15 cellular contexts compared by ENCODE assay signal in genomic region chr20:39886650-39887190, GRCh38.
DNase-seq lines count a peak whose midpoint lies in the region; ATAC-seq and TF ChIP-seq lines count a peak whose summit lies in the region.
"Had no signal": no experiment of that assay in that cellular context is flagged by ENCODE, and none has a peak within 500 bp of the region (broad histone marks: within the 10 kb centered on the region; RNA-seq: fewer than 3 reads in every experiment).

No MANE protein-coding gene starts in this region.

- DNase-seq in GM23338 (ENCODE audit: low spot score) (no peak), ascending aorta (ENCODE audit: low spot score in 2 of 2) (peak; percentile 9 to 71), lower lobe of right lung (no peak), suprapubic skin (ENCODE audit: low spot score in 2 of 2) (no peak), NCI-H146 (lab: John Stamatoyannopoulos, UW) (no peak)
- DNase-seq: DMS79 treated with DMSO at 0.1 percent for 48 hours; naive thymus-derived CD8-positive, alpha-beta T cell; NCI-H2081; NCI-H774; stimulated activated naive CD4-positive, alpha-beta T cell treated with Interleukin-2 at 50 U/mL for 16 hours had no signal

- H3K27me3 Mint-ChIP-seq in GM23338 (ENCODE audit: insufficient read depth, low read depth, poor library complexity), result no peaks in the 10 kb centered on the region

- WGBS in suprapubic skin, result 63% methylated on average over 3 of the region's 3 CpGs

- no peaks in the 10 kb centered on the region for H3F3A ChIP-seq in GM23338 (replicated peaks; ENCODE audit: low read depth)

- peaks cover 7% of the 10 kb centered on the region; the same call in 2 of the 3 replicates for H3K36me3 Mint-ChIP-seq in GM23338 (ENCODE audit: low read depth)
- H3K36me3 Mint-ChIP-seq: naive thymus-derived CD8-positive, alpha-beta T cell had no signal

- H4K20me1 ChIP-seq in GM23338 (replicated peaks; ENCODE audit: insufficient read depth), result no peaks in the 10 kb centered on the region; the same call in 1 of the 2 replicates

- no peak for TF ChIP-seq POLR2A in suprapubic skin (IDR thresholded peaks at IDR 0.05)

- H3K4me3 ChIP-seq in GM23338 (no peak overlapping the region), ascending aorta (no peak overlapping the region), lower lobe of right lung (no peak overlapping the region), suprapubic skin (no peak overlapping the region)

- peaks cover 0 to 3% of the 10 kb centered on the region in 2 donors for H3K9me3 ChIP-seq in ascending aorta
- H3K9me3 ChIP-seq in lower lobe of right lung, result no peaks in the 10 kb centered on the region
- H3K9me3 ChIP-seq in suprapubic skin, result no peaks in the 10 kb centered on the region

- H3K79me2 ChIP-seq in GM23338 (replicated peaks; ENCODE audit: insufficient read depth), result no peaks in the 10 kb centered on the region

- H3K4me1 Mint-ChIP-seq in GM23338, result peaks cover 13% of the 10 kb centered on the region
- H3K4me1 Mint-ChIP-seq: B cell; naive thymus-derived CD8-positive, alpha-beta T cell had no signal

- peaks cover 8% of the 10 kb centered on the region; the same call in 2 of the 3 replicates for H3K9me3 Mint-ChIP-seq in GM23338

- TF ChIP-seq CTCF in GM23338 (conservative IDR thresholded peaks at IDR 0.05; ENCODE audit: low read depth in 2 of 2), result no peak
- no peak for TF ChIP-seq CTCF in ascending aorta (IDR thresholded peaks at IDR 0.05)
- TF ChIP-seq CTCF in lower lobe of right lung (IDR thresholded peaks at IDR 0.05), result no peak
- TF ChIP-seq CTCF in suprapubic skin (IDR thresholded peaks at IDR 0.05), result no peak

- H3K36me3 ChIP-seq in GM23338 (ENCODE audit: insufficient read depth) (no peaks in the 10 kb centered on the region), ascending aorta (no peaks in the 10 kb centered on the region), lower lobe of right lung (no peaks in the 10 kb centered on the region), suprapubic skin (no peaks in the 10 kb centered on the region)

- ATAC-seq in GM23338, result no peak; the same call in 2 of the 3 replicates
- peak; percentile 67 to 74 for ATAC-seq in lower lobe of right lung
- ATAC-seq in GM18502 (IDR thresholded peaks at IDR 0.05; ENCODE audit: poor library complexity, unreplicated experiment), result no peak
- ATAC-seq in activated CD4-positive, CD25-positive, alpha-beta regulatory T cell treated with anti-CD3 and anti-CD28 coated beads, Interleukin-2, amount 50 U/mL, for 24 hours, result no peak
- no peak for ATAC-seq in GM21360 (IDR thresholded peaks at IDR 0.05; ENCODE audit: unreplicated experiment)
- ATAC-seq: naive thymus-derived CD8-positive, alpha-beta T cell had no signal

- H3K27ac ChIP-seq in GM23338 (ENCODE audit: low read depth) (no peak overlapping the region), ascending aorta (no peak overlapping the region), lower lobe of right lung (peak overlapping the region; percentile 42), suprapubic skin (peak overlapping the region; percentile 4)
- H3K27ac ChIP-seq: epithelial cell of prostate had no signal

- no peak overlapping the region for H3K4me3 Mint-ChIP-seq in GM23338
- H3K4me3 Mint-ChIP-seq: B cell; naive thymus-derived CD8-positive, alpha-beta T cell had no signal

- no peak overlapping the region for H3K27ac Mint-ChIP-seq in GM23338
- H3K27ac Mint-ChIP-seq: B cell; naive thymus-derived CD8-positive, alpha-beta T cell had no signal

- no peaks in the 10 kb centered on the region for H3K9me2 ChIP-seq in GM23338 (ENCODE audit: insufficient read depth)

- no peak overlapping the region for H3K4me2 ChIP-seq in GM23338

- TF ChIP-seq EP300 in suprapubic skin (IDR thresholded peaks at IDR 0.05), result no peak

- no peaks in the 10 kb centered on the region for H3K27me3 ChIP-seq in GM23338 (ENCODE audit: insufficient read depth)
- H3K27me3 ChIP-seq in ascending aorta, result no peaks in the 10 kb centered on the region
- H3K27me3 ChIP-seq in lower lobe of right lung (ENCODE audit: low read depth), result no peaks in the 10 kb centered on the region
- no peaks in the 10 kb centered on the region for H3K27me3 ChIP-seq in suprapubic skin

- H2AFZ ChIP-seq in GM23338, result peak overlapping the region; percentile 9; the same call in 1 of the 2 replicates

- intact Hi-C loops in ascending aorta (cut with DNase I), result loop anchor here (10.0 kb wide), 1 partner anchor 1078 kb away; no protein-coding TSS in a partner anchor
- intact Hi-C loops in lower lobe of right lung (cut with DNase I), result no loop called here

- H3K4me1 ChIP-seq in GM23338 (ENCODE audit: insufficient read depth) (0 out of 2 replicates have a peak, but pooled peaks cover 3% of the 10 kb centered on the region), ascending aorta (no peaks in the 10 kb centered on the region), lower lobe of right lung (peaks cover 9% of the 10 kb centered on the region), suprapubic skin (peaks cover 13% of the 10 kb centered on the region)

TF ChIP-seq in GM23338, 12 proteins besides CTCF, POLR2A, EP300 and RAD21 (continues in another document):
- TF ChIP-seq EZH2 (IDR thresholded peaks at IDR 0.05; ENCODE audit: low read depth, unreplicated experiment), result no peak
- no peak for TF ChIP-seq NANOG (IDR thresholded peaks at IDR 0.05; ENCODE audit: borderline replicate concordance)
- TF ChIP-seq ZNF462 (CRISPR knock-in tag; IDR thresholded peaks at IDR 0.05), result no peak

Comparison
In these comparisons a context has a peak if more than half of its experiments do, and no peak if none do; other contexts are left out.
1. ATAC-seq: peak in lower lobe of right lung (2 of 2); none in GM23338 (single experiment), GM18502 (single experiment), activated CD4-positive, CD25-positive, alpha-beta regulatory T cell treated with anti-CD3 and anti-CD28 coated beads, Interleukin-2, amount 50 U/mL, for 24 hours (0 of 2) and GM21360 (single experiment).
2. DNase-seq: peak in ascending aorta (2 of 2); none in GM23338 (single experiment), lower lobe of right lung (single experiment), suprapubic skin (0 of 2) and NCI-H146 (single experiment).
3. H3K27ac ChIP-seq: peak in lower lobe of right lung (single experiment) and suprapubic skin (single experiment); none in GM23338 (single experiment) and ascending aorta (0 of 2).